Comparison of ENCODE assay signal across 13 cellular contexts in the genomic region with DNA sequence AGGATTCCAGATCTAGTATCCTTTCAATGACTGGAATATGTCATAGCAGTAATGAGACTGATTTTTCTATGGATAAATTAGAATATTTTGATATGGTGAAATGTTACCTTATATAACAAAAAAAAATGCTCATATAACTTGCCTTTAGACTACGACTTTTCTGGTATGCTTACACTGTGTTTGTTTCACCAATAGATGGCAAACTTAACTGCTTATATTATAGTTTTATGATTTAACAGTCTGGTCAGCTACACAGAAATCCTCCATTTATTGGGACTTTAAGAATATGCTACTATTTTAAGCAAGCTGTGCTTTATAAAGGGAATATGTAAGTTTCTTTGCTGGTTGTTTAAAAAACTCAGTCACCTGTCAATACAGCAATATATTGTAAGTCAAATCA.
DNase-seq lines count a peak whose midpoint lies in the region; TF ChIP-seq lines count a peak whose summit lies in the region.
"Had no signal": no experiment of that assay in that cellular context is flagged by ENCODE, and none has a peak within 500 bp of the region (broad histone marks: within the 10 kb centered on the region; RNA-seq: fewer than 3 reads in every experiment).

No MANE protein-coding gene starts in this region.

- in situ Hi-C loops in mammary epithelial cell (cut with MboI; ENCODE audit: low sequenced_read_pairs in 2 of 2): loop anchor here (5.0 to 25.0 kb wide), 4 partner anchors 177 to 389 kb away; no protein-coding TSS in a partner anchor
- in situ Hi-C loops in G401 (cut with HindIII; ENCODE audit: low sequenced_read_pairs): no loop called here

- CTCF ChIA-PET in mammary epithelial cell (lab: Charles Lee; ENCODE audit: low non-redundant PET): no interaction called here

- H3K4me2 ChIP-seq in mammary epithelial cell (ENCODE audit: insufficient read depth, low read depth, low read length): no peak overlapping the region

- H3K79me2 ChIP-seq in mammary epithelial cell (ENCODE audit: insufficient read depth, low read length): no peaks in the 10 kb centered on the region

- no peak for TF ChIP-seq EP300 in Ishikawa (IDR thresholded peaks at IDR 0.05; ENCODE audit: borderline replicate concordance)

- intact Hi-C loops in mammary epithelial cell (cut with micrococcal nuclease): loop anchor here (1.0 to 5.0 kb wide), 4 partner anchors 188 to 382 kb away; a partner anchor contains a TSS
- intact Hi-C loops in CD14-positive monocyte (cut with micrococcal nuclease): no loop called here

- H3K9me3 Mint-ChIP-seq in mesothelial cell of epicardium (no peaks in the 10 kb centered on the region), CD14-positive monocyte (peaks cover 0 to 2% (median 0%) of the 10 kb centered on the region in 7 donors), immature natural killer cell (peaks cover 0 to 3% (median 0%) of the 10 kb centered on the region in 6 donors)

- no peak overlapping the region for H3K27ac Mint-ChIP-seq in mesothelial cell of epicardium
- no peak overlapping the region for H3K27ac Mint-ChIP-seq in CD14-positive monocyte
- H3K27ac Mint-ChIP-seq in immature natural killer cell: no peak overlapping the region
- H3K27ac Mint-ChIP-seq: stimulated activated effector memory CD8-positive, alpha-beta T cell treated with anti-CD3 and anti-CD28 coated beads, Interleukin-12 subunit alpha, Interleukin-12 subunit beta, amount 100 ng/mL, for 72 hours; T-helper 17 cell had no signal

- no peak overlapping the region for H3K4me3 ChIP-seq in mammary epithelial cell (replicated peaks in 1 of 3; ENCODE audit: insufficient read depth in 1 of 3, low read depth in 2 of 3, low read length in 3 of 3)

- H3K27me3 ChIP-seq in mammary epithelial cell (ENCODE audit: insufficient read depth, low read length): no peaks in the 10 kb centered on the region

- peaks cover 6% of the 10 kb centered on the region for H3K4me1 ChIP-seq in mammary epithelial cell (ENCODE audit: insufficient read depth, low read length)

- H4K20me1 ChIP-seq in mammary epithelial cell (ENCODE audit: insufficient read depth, low read length): no peaks in the 10 kb centered on the region

- no TSS peak for BruUV-seq in mammary epithelial cell (replicated peaks; lab: Mats Ljungman, UMichigan)

- TF ChIP-seq CTCF in mammary epithelial cell (conservative IDR thresholded peaks at IDR 0.05 in 1 of 2, IDR thresholded peaks at IDR 0.05 in 1 of 2; ENCODE audit: extremely low read depth in 1 of 2, insufficient read depth in 1 of 2, low read depth in 1 of 2, low read length in 2 of 2): peak; percentile 51 to 55
- TF ChIP-seq CTCF in mesothelial cell of epicardium (IDR thresholded peaks at IDR 0.05; ENCODE audit: unreplicated experiment): peak; percentile 36
- TF ChIP-seq CTCF in CD14-positive monocyte (IDR thresholded peaks at IDR 0.05): no peak

- no peak overlapping the region for H3K27ac ChIP-seq in mammary epithelial cell (ENCODE audit: insufficient read depth, low read depth, low read length)

- no peaks in the 10 kb centered on the region for H3K36me3 ChIP-seq in mammary epithelial cell (ENCODE audit: insufficient read depth, low read length)

- no peaks in the 10 kb centered on the region for H3K36me3 Mint-ChIP-seq in mesothelial cell of epicardium
- no peaks in the 10 kb centered on the region for H3K36me3 Mint-ChIP-seq in CD14-positive monocyte
- no peaks in the 10 kb centered on the region for H3K36me3 Mint-ChIP-seq in immature natural killer cell
- H3K36me3 Mint-ChIP-seq: stimulated activated effector memory CD8-positive, alpha-beta T cell treated with anti-CD3 and anti-CD28 coated beads, Interleukin-12 subunit alpha, Interleukin-12 subunit beta, amount 100 ng/mL, for 72 hours had no signal

- H2AFZ ChIP-seq in mammary epithelial cell (ENCODE audit: low read depth, low read length): no peak overlapping the region

- H3K4me1 Mint-ChIP-seq in mesothelial cell of epicardium (peaks cover 5% of the 10 kb centered on the region), CD14-positive monocyte (no peaks in the 10 kb centered on the region), immature natural killer cell (no peaks in the 10 kb centered on the region)
- H3K4me1 Mint-ChIP-seq: stimulated activated effector memory CD8-positive, alpha-beta T cell treated with anti-CD3 and anti-CD28 coated beads, Interleukin-12 subunit alpha, Interleukin-12 subunit beta, amount 100 ng/mL, for 72 hours; T-helper 17 cell had no signal

- no peak overlapping the region for H3K9ac ChIP-seq in mammary epithelial cell (ENCODE audit: insufficient read depth, low read length)

- DNase-seq in AG08396 (ENCODE audit: low spot score) (peak; percentile 8), mammary epithelial cell (no peak), mesothelial cell of epicardium (ENCODE audit: low spot score in 2 of 2, unreplicated experiment in 2 of 2) (no peak), CD14-positive monocyte (ENCODE audit: low spot score) (no peak), immature natural killer cell (no peak), G401 (ENCODE audit: low spot score) (no peak)
- DNase-seq in stimulated activated CD4-positive, alpha-beta T cell treated with anti-CD3 and anti-CD28 coated beads, Interleukin-1b, Interleukin-23, amount 100 ng/mL, for 48 hours: no peak
- DNase-seq: activated T-cell treated with anti-CD3 and anti-CD28 coated beads, Interleukin-2, amount 50 U/mL, for 1 hour; DND-41; effector CD4-positive, alpha-beta T cell; T-helper 17 cell had no signal

- H3K4me3 Mint-ChIP-seq in mesothelial cell of epicardium (no peak overlapping the region), CD14-positive monocyte (no peak overlapping the region), immature natural killer cell (no peak overlapping the region)
- H3K4me3 Mint-ChIP-seq: stimulated activated effector memory CD8-positive, alpha-beta T cell treated with anti-CD3 and anti-CD28 coated beads, Interleukin-12 subunit alpha, Interleukin-12 subunit beta, amount 100 ng/mL, for 72 hours; T-helper 17 cell had no signal

- dilution Hi-C loops in mammary epithelial cell (cut with HindIII; ENCODE audit: low sequenced_read_pairs): no loop called here

- TF ChIP-seq RAD21 in Ishikawa (IDR thresholded peaks at IDR 0.05; ENCODE audit: low read depth): 0 out of 2 replicates have a peak, but pooled peaks have one; percentile 21

- WGBS in mammary epithelial cell (ENCODE audit: low coverage, missing lambda C conversion rate): 19% methylated on average over 1 of the region's 1 CpG

- no peaks in the 10 kb centered on the region for H3K9me3 ChIP-seq in mammary epithelial cell (replicated peaks; ENCODE audit: insufficient read depth, low read length)

- no peaks in the 10 kb centered on the region for H3K27me3 Mint-ChIP-seq in mesothelial cell of epicardium (ENCODE audit: low read depth)
- peaks cover 0 to 3% (median 0%) of the 10 kb centered on the region in 3 donors for H3K27me3 Mint-ChIP-seq in CD14-positive monocyte (ENCODE audit: low read depth in 3 of 3)
- no peaks in the 10 kb centered on the region for H3K27me3 Mint-ChIP-seq in immature natural killer cell (ENCODE audit: low read depth in 3 of 3)
- H3K27me3 Mint-ChIP-seq: T-helper 17 cell had no signal

TF ChIP-seq in Ishikawa, 13 proteins besides CTCF, POLR2A, EP300 and RAD21:
- no peak for TF ChIP-seq TEAD4 (IDR thresholded peaks at IDR 0.05)
- TF ChIP-seq TAF1 (IDR thresholded peaks at IDR 0.05; ENCODE audit: low read depth): no peak
- TF ChIP-seq CEBPB (IDR thresholded peaks at IDR 0.05): no peak
- no peak for TF ChIP-seq FOXM1 (IDR thresholded peaks at IDR 0.05; ENCODE audit: borderline replicate concordance, low read depth)
TF ChIP-seq in Ishikawa: peak in this region for 0.
